13 cellular contexts compared by ENCODE assay signal in genomic region chr7:69677054-69677847, GRCh38.
DNase-seq lines count a peak whose midpoint lies in the region; ATAC-seq and TF ChIP-seq lines count a peak whose summit lies in the region.
"Had no signal": no experiment of that assay in that cellular context is flagged by ENCODE, and none has a peak within 500 bp of the region (broad histone marks: within the 10 kb centered on the region; RNA-seq: fewer than 3 reads in every experiment).

No MANE protein-coding gene starts in this region.

- no peak for ATAC-seq in left ventricle myocardium superior
- ATAC-seq in HG03108 (IDR thresholded peaks at IDR 0.05; ENCODE audit: unreplicated experiment): no peak
- no peak for ATAC-seq in GM18907 (IDR thresholded peaks at IDR 0.05; ENCODE audit: unreplicated experiment)
- ATAC-seq: activated naive CD8-positive, alpha-beta T cell treated with anti-CD3 and anti-CD28 coated beads, Interleukin-2, amount 50 U/mL, for 24 hours had no signal

- no peaks in the 10 kb centered on the region for H3K27me3 Mint-ChIP-seq in type B pancreatic cell
- no peaks in the 10 kb centered on the region for H3K27me3 Mint-ChIP-seq in activated naive CD4-positive, alpha-beta T cell treated with anti-CD3 and anti-CD28 coated beads, Interleukin-2, amount 10 ng/mL, durations not matched to agents 7 days and 5 days
- H3K27me3 Mint-ChIP-seq: activated B cell treated with CpG ODN at 0.5 μM for 24 hours; activated naive CD8-positive, alpha-beta T cell treated with anti-CD3 and anti-CD28 coated beads, Interleukin-2, amount 50 U/mL, for 24 hours; CD4-positive, CD25-positive, alpha-beta regulatory T cell; naive B cell had no signal

- peak overlapping the region; percentile 70 for H3K27ac Mint-ChIP-seq in type B pancreatic cell
- no peak overlapping the region for H3K27ac Mint-ChIP-seq in activated naive CD4-positive, alpha-beta T cell treated with anti-CD3 and anti-CD28 coated beads, Interleukin-2, amount 10 ng/mL, durations not matched to agents 7 days and 5 days
- H3K27ac Mint-ChIP-seq: activated B cell treated with CpG ODN at 0.5 μM for 24 hours; activated naive CD8-positive, alpha-beta T cell treated with anti-CD3 and anti-CD28 coated beads, Interleukin-2, amount 50 U/mL, for 24 hours; CD4-positive, CD25-positive, alpha-beta regulatory T cell had no signal

- H3K27me3 ChIP-seq in cardiac muscle cell: no peaks in the 10 kb centered on the region

- H3K4me3 Mint-ChIP-seq in type B pancreatic cell: peak overlapping the region; percentile 74
- no peak overlapping the region for H3K4me3 Mint-ChIP-seq in activated naive CD4-positive, alpha-beta T cell treated with anti-CD3 and anti-CD28 coated beads, Interleukin-2, amount 10 ng/mL, durations not matched to agents 7 days and 5 days
- H3K4me3 Mint-ChIP-seq: activated B cell treated with CpG ODN at 0.5 μM for 24 hours; activated naive CD8-positive, alpha-beta T cell treated with anti-CD3 and anti-CD28 coated beads, Interleukin-2, amount 50 U/mL, for 24 hours; CD4-positive, CD25-positive, alpha-beta regulatory T cell; naive B cell had no signal

- no peaks in the 10 kb centered on the region for H3K36me3 Mint-ChIP-seq in type B pancreatic cell
- no peaks in the 10 kb centered on the region for H3K36me3 Mint-ChIP-seq in activated naive CD4-positive, alpha-beta T cell treated with anti-CD3 and anti-CD28 coated beads, Interleukin-2, amount 10 ng/mL, durations not matched to agents 7 days and 5 days
- H3K36me3 Mint-ChIP-seq: CD4-positive, CD25-positive, alpha-beta regulatory T cell; naive B cell had no signal

- H3K9me3 Mint-ChIP-seq in type B pancreatic cell: no peaks in the 10 kb centered on the region
- peaks cover 1% of the 10 kb centered on the region for H3K9me3 Mint-ChIP-seq in activated naive CD4-positive, alpha-beta T cell treated with anti-CD3 and anti-CD28 coated beads, Interleukin-2, amount 10 ng/mL, durations not matched to agents 7 days and 5 days
- H3K9me3 Mint-ChIP-seq: activated B cell treated with CpG ODN at 0.5 μM for 24 hours; activated naive CD8-positive, alpha-beta T cell treated with anti-CD3 and anti-CD28 coated beads, Interleukin-2, amount 50 U/mL, for 24 hours; naive B cell had no signal

- intact Hi-C loops in left ventricle myocardium superior (cut with micrococcal nuclease): no loop called here

- no peaks in the 10 kb centered on the region for H3K9me3 ChIP-seq in cardiac muscle cell (ENCODE audit: low read depth)

- CTCF ChIA-PET in activated naive CD4-positive, alpha-beta T cell treated with anti-CD3 and anti-CD28 coated beads, Interleukin-2, amount 10 ng/mL, durations not matched to agents 7 days and 5 days (lab: Charles Lee): no interaction called here

- H3K4me3 ChIP-seq in cardiac muscle cell (no peak overlapping the region), fibroblast of pulmonary artery (replicated peaks; ENCODE audit: low read depth, low read length) (no peak overlapping the region)

- H3K27ac ChIP-seq in cardiac muscle cell: no peak overlapping the region

- peaks cover 32% of the 10 kb centered on the region for H3K4me1 ChIP-seq in cardiac muscle cell (ENCODE audit: low read depth)

- peak; percentile 32 for TF ChIP-seq CTCF in cardiac muscle cell (IDR thresholded peaks at IDR 0.05; ENCODE audit: low read depth, low read length)
- TF ChIP-seq CTCF in fibroblast of pulmonary artery (IDR thresholded peaks at IDR 0.05; ENCODE audit: low read length, missing control alignments): peak; percentile 33
- TF ChIP-seq CTCF in type B pancreatic cell (conservative IDR thresholded peaks at IDR 0.05): peak; percentile 66

- H3K36me3 ChIP-seq in cardiac muscle cell: no peaks in the 10 kb centered on the region

- DNase-seq in cardiac muscle cell (ENCODE audit: low read depth in 1 of 2, low spot score in 1 of 2) (no peak), left ventricle myocardium superior (no peak), NCI-H460 (ENCODE audit: extremely low read depth, low read depth) (peak; percentile 9), fibroblast of pulmonary artery (ENCODE audit: low read depth) (no peak), type B pancreatic cell (ENCODE audit: extremely low spot score, unreplicated experiment) (no peak)
- no peak for DNase-seq in activated naive CD4-positive, alpha-beta T cell treated with anti-CD3 and anti-CD28 coated beads, Interleukin-2, amount 10 ng/mL, durations not matched to agents 7 days and 5 days
- DNase-seq: activated B cell treated with CpG ODN at 0.5 μM for 24 hours; activated naive CD8-positive, alpha-beta T cell treated with anti-CD3 and anti-CD28 coated beads, Interleukin-2, amount 50 U/mL, for 24 hours; CD4-positive, CD25-positive, alpha-beta regulatory T cell; naive B cell; NCI-H226 had no signal

- peaks cover 41% of the 10 kb centered on the region for H3K4me1 Mint-ChIP-seq in type B pancreatic cell (ENCODE audit: unreplicated experiment)
- H3K4me1 Mint-ChIP-seq in activated naive CD4-positive, alpha-beta T cell treated with anti-CD3 and anti-CD28 coated beads, Interleukin-2, amount 10 ng/mL, durations not matched to agents 7 days and 5 days: no peaks in the 10 kb centered on the region
- H3K4me1 Mint-ChIP-seq: activated naive CD8-positive, alpha-beta T cell treated with anti-CD3 and anti-CD28 coated beads, Interleukin-2, amount 50 U/mL, for 24 hours; CD4-positive, CD25-positive, alpha-beta regulatory T cell had no signal
